Comparison of ENCODE assay signal across 8 cellular contexts in the genomic region with DNA sequence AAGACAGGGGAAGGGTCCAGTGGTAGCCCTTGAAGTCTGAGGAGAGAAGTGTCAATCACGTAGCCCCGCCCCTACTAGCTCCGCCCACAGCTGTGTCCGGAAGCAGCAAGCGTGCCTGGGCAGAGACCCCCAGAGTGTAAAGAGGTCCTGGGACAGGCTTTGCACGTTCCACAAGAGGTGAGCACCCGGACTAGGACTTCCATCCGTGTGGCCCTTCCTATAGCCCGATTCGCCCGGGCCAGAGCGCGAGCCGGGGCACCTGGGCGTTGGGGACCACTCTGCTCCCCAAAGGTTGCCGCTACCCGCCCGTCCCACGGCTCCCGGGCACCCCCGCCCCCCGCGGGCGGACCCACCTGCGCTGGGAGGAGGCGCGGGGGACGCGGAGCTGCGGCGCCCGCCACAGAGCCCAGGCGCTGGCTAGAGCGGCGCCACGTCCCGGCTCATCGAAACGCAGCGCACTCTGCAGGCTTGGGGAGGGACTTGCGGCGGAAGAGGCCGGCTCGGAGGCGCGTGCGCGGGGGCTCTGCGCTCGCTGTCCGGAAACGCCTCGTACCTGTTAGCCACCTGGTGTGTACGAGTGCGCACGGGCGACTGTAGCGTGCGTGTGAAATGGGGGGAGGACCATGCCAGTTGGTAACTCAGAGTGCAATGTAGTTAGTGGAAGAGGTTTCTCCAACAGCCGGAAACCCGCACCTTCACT. TPM values are rescaled to one million over a fixed set of nuclear protein-coding genes. Genes with fewer than 3 reads are reported as not detected.
DNase-seq lines count a peak whose midpoint lies in the region; TF ChIP-seq lines count a peak whose summit lies in the region.

A gene with protein sequence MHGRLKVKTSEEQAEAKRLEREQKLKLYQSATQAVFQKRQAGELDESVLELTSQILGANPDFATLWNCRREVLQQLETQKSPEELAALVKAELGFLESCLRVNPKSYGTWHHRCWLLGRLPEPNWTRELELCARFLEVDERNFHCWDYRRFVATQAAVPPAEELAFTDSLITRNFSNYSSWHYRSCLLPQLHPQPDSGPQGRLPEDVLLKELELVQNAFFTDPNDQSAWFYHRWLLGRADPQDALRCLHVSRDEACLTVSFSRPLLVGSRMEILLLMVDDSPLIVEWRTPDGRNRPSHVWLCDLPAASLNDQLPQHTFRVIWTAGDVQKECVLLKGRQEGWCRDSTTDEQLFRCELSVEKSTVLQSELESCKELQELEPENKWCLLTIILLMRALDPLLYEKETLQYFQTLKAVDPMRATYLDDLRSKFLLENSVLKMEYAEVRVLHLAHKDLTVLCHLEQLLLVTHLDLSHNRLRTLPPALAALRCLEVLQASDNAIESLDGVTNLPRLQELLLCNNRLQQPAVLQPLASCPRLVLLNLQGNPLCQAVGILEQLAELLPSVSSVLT (minus strand): TSS at position 464 of the 700 bp plus-strand sequence. CDS start 482 bp downstream, outside the sequence.

- TF ChIP-seq POLR2A in stomach (IDR thresholded peaks at IDR 0.05) = peak in 1 of 4 donors; percentile 7

- DNase-seq in EL = peak; percentile 82
- peak; percentile 16 for DNase-seq in GOT3 (lab: John Stamatoyannopoulos, UW)
- peak; percentile 92 for DNase-seq in RPMI8226
- peak; percentile 85 for DNase-seq in activated T-helper 9 cell treated with anti-CD3 and anti-CD28 coated beads, Interleukin-2, amount 50 U/mL, for 16 hours (ENCODE audit: low read depth)
- peak; percentile 67 for DNase-seq in fibroblast of the conjunctiva (ENCODE audit: low read depth)
- peak; percentile 90 for DNase-seq in stomach

- H3K4me2 ChIP-seq in neural cell (ENCODE audit: low read length) = peak within 1 kb of the TSS; percentile 55

- 0 to 5% (median 0%) methylated on average over 9 to 61 of the region's 61 CpGs for WGBS in stomach, 5 donors

- H3K9me2 ChIP-seq in neural cell (ENCODE audit: insufficient read depth, low read length) = no peaks in the 10 kb centered on the region

- peak; percentile 43 for TF ChIP-seq RAD21 in neural cell (conservative IDR thresholded peaks at IDR 0.05)

- TF ChIP-seq EP300 in neural cell (conservative IDR thresholded peaks at IDR 0.05; ENCODE audit: poor library complexity, severe bottlenecking) (peak; percentile 54), stomach (IDR thresholded peaks at IDR 0.05) (no peak)

- H3K27ac ChIP-seq in neural cell (ENCODE audit: low read length) (peak within 1 kb of the TSS; percentile 83), stomach (peak within 1 kb of the TSS; percentile 91 to 99 (median 98))

- peak within 1 kb of the TSS; percentile 86 for H3K9ac ChIP-seq in neural cell (ENCODE audit: low read length)

- TF ChIP-seq CTCF in LNCAP (IDR thresholded peaks at IDR 0.05) (peak; percentile 76), neural cell (IDR thresholded peaks at IDR 0.05; ENCODE audit: poor library complexity, severe bottlenecking) (peak; percentile 98), stomach (IDR thresholded peaks at IDR 0.05) (peak in 5 of 7 experiments; percentile 57 to 75 (median 62))

- no peaks in the 10 kb centered on the region for H3F3A ChIP-seq in neural cell (ENCODE audit: insufficient read depth, low read length, poor library complexity, severe bottlenecking)

- H2AFZ ChIP-seq in neural cell (ENCODE audit: low read depth, low read length) = peak within 1 kb of the TSS; percentile 88

- H3K9me3 ChIP-seq in neural cell (ENCODE audit: low read length) = no peaks in the 10 kb centered on the region
- H3K9me3 ChIP-seq in stomach = no peaks in the 10 kb centered on the region

- intact Hi-C loops in stomach (cut with DNase I; ENCODE audit: low total_unique reads) = no loop called here

- peaks cover 9 to 54% (median 26%) of the 10 kb centered on the region in 4 donors for H3K4me1 ChIP-seq in stomach

- H3K27me3 ChIP-seq in neural cell (ENCODE audit: insufficient read depth, low read depth, low read length) = no peaks in the 10 kb centered on the region
- H3K27me3 ChIP-seq in stomach = no peaks in the 10 kb centered on the region

- H3K79me2 ChIP-seq in neural cell (replicated peaks; ENCODE audit: insufficient read depth, low read length) = no peaks in the 10 kb centered on the region

- H4K20me1 ChIP-seq in neural cell (ENCODE audit: insufficient read depth) = no peaks in the 10 kb centered on the region

- H3K36me3 ChIP-seq in neural cell (ENCODE audit: insufficient read depth, low read length) (no peaks in the 10 kb centered on the region), stomach (peaks cover 28 to 39% (median 37%) of the 10 kb centered on the region in 4 donors)

- peak within 1 kb of the TSS; percentile 88 for H3K4me3 ChIP-seq in neural cell (ENCODE audit: low read length)
- peak within 1 kb of the TSS; percentile 60 to 99 (median 77) for H3K4me3 ChIP-seq in stomach

TF ChIP-seq in neural cell, 6 proteins besides CTCF, POLR2A, EP300 and RAD21:
- no peak for TF ChIP-seq TAF1 (IDR thresholded peaks at IDR 0.05; ENCODE audit: low read depth)
- TF ChIP-seq MXI1 (conservative IDR thresholded peaks at IDR 0.05; ENCODE audit: poor library complexity, severe bottlenecking) = peak; percentile 86
- peak; percentile 46 for TF ChIP-seq POLR2AphosphoS5 (IDR thresholded peaks at IDR 0.05)
TF ChIP-seq in neural cell: peak in this region for 2.

RNA-seq across cellular contexts. Expression of the gene that starts here (rescaled TPM):
- 28.8 and 33.2 TPM in 2 replicates for polyA plus RNA-seq in neural cell
- polyA minus RNA-seq in neural cell = 32.2 and 33.6 TPM in 2 replicates
- 100 to 1,000 TPM in 4 of 5 donors, 10 to 100 TPM in 1; 16.0 to 230 (median 187) TPM for total RNA-seq in stomach
- 10 to 100 TPM; 33.8 to 68.4 (median 41.9) TPM for polyA plus RNA-seq in stomach

Comparison
In these comparisons a context has a peak if more than half of its experiments do, and no peak if none do; other contexts are left out.
1. Peak in every context shown above with its lines: DNase-seq, H3K4me3 ChIP-seq and H3K27ac ChIP-seq.
2. DNase-seq: peak in every context shown above with its lines; median percentile 92 in RPMI8226; 90 in stomach; 85 in activated T-helper 9 cell treated with anti-CD3 and anti-CD28 coated beads, Interleukin-2, amount 50 U/mL, for 16 hours; 82 in EL; 67 in fibroblast of the conjunctiva; 16 in GOT3.